Comparison of ENCODE assay signal across 19 cellular contexts in genomic region chr16:11270602-11271162, GRCh38. TPM values are rescaled to one million over a fixed set of nuclear protein-coding genes. Genes with fewer than 3 reads are reported as not detected.
DNase-seq lines count a peak whose midpoint lies in the region; ATAC-seq, FAIRE-seq and TF ChIP-seq lines count a peak whose summit lies in the region.
"Had no signal": no experiment of that assay in that cellular context is flagged by ENCODE, and none has a peak within 500 bp of the region (broad histone marks: within the 10 kb centered on the region; RNA-seq: fewer than 3 reads in every experiment).

No MANE protein-coding gene starts in this region.

- TF ChIP-seq CTCF in H1 (IDR thresholded peaks at IDR 0.05; ENCODE audit: control extremely low read depth in 1 of 3, insufficient read depth in 1 of 3, low read depth in 1 of 3, low read length in 3 of 3) (no peak), osteoblast (IDR thresholded peaks at IDR 0.05; ENCODE audit: extremely low read depth, low read depth, low read length) (no peak)

- no peak overlapping the region for H2AFZ ChIP-seq in H1 (ENCODE audit: low read length)
- H2AFZ ChIP-seq in osteoblast (ENCODE audit: low read length) = no peak overlapping the region

- no peaks in the 10 kb centered on the region; the same call in 1 of the 2 replicates for H3K23me2 ChIP-seq in H1 (ENCODE audit: low read depth, low read length)

- H4K5ac ChIP-seq in H1 (ENCODE audit: insufficient read length, low read depth, low read length) = no peak overlapping the region

- POLR2A ChIA-PET in H1 (lab: Charles Lee; ENCODE audit: partially characterized antibody) = interaction anchor here (0.6 to 0.7 kb wide), 2 partner anchors 50 to 54 kb away, joined by 3 read pairs; no protein-coding TSS in a partner anchor

- no peaks in the 10 kb centered on the region for H3K27me3 ChIP-seq in H1 (replicated peaks in 1 of 4; ENCODE audit: control insufficient read depth in 3 of 4, extremely low read depth in 1 of 4, insufficient read depth in 3 of 4, low read length in 3 of 4)
- peaks cover 4% of the 10 kb centered on the region for H3K27me3 ChIP-seq in osteoblast (ENCODE audit: insufficient read depth, low read length)

- H2BK12ac ChIP-seq in H1 (ENCODE audit: low read depth, low read length) = 0 out of 2 replicates have a peak overlapping the region, but pooled peaks have one; percentile 23

- no peaks in the 10 kb centered on the region for H3K4me1 Mint-ChIP-seq in T-helper 17 cell
- H3K4me1 Mint-ChIP-seq in activated CD4-positive, alpha-beta T cell treated with anti-CD3 and anti-CD28 coated beads, Interleukin-2, amount 10 ng/mL, durations not matched to agents 24 days and 14 days = no peaks in the 10 kb centered on the region
- H3K4me1 Mint-ChIP-seq: CD4-positive, alpha-beta memory T cell had no signal

- no peak overlapping the region for H3K9ac ChIP-seq in H1 (replicated peaks in 1 of 4; ENCODE audit: extremely low read depth in 1 of 4, low read depth in 3 of 4, low read length in 3 of 4)

- peak overlapping the region; percentile 45 for H3K27ac Mint-ChIP-seq in T-helper 17 cell
- no peak overlapping the region for H3K27ac Mint-ChIP-seq in activated CD4-positive, alpha-beta T cell treated with anti-CD3 and anti-CD28 coated beads, Interleukin-2, amount 10 ng/mL, durations not matched to agents 24 days and 14 days

- DNase-seq in T-helper 17 cell (no peak), H1 (ENCODE audit: low read depth in 1 of 2, low spot score in 2 of 2) (no peak), osteoblast (ENCODE audit: insufficient read length, low spot score, missing footprints) (peak; percentile 21), HTR-8/SVneo (ENCODE audit: insufficient read length, low spot score) (no peak)
- no peak for DNase-seq in activated CD4-positive, alpha-beta T cell treated with anti-CD3 and anti-CD28 coated beads, Interleukin-2, amount 10 ng/mL, durations not matched to agents 24 days and 14 days
- DNase-seq: C1 segment of cervical spinal cord; CD4-positive, alpha-beta memory T cell; COR-L47; DMS153; DND-41; GOT3; H7; HCEC 1CT had no signal

- H3K23ac ChIP-seq in H1 (ENCODE audit: insufficient read length) = no peak overlapping the region

- CTCF ChIA-PET in H1 (lab: Charles Lee; ENCODE audit: partially characterized antibody) = interaction anchor here (0.6 to 8.1 kb wide), 8 partner anchors 13 to 835 kb away, joined by 3 to 79 read pairs (median 3); partner anchors contain the start of gene SOCS1

- no peak overlapping the region for H2BK120ac ChIP-seq in H1 (replicated peaks; ENCODE audit: low read depth, low read length)

- H4K20me1 ChIP-seq in H1 (replicated peaks in 1 of 2; ENCODE audit: control insufficient read depth in 1 of 2, insufficient read depth in 2 of 2, low read length in 2 of 2) (no peaks in the 10 kb centered on the region), osteoblast (ENCODE audit: insufficient read depth, low read length) (no peaks in the 10 kb centered on the region)

- H2BK15ac ChIP-seq in H1 (ENCODE audit: low read length) = no peak overlapping the region

- H3K9me3 Mint-ChIP-seq in activated CD4-positive, alpha-beta T cell treated with anti-CD3 and anti-CD28 coated beads, Interleukin-2, amount 10 ng/mL, durations not matched to agents 24 days and 14 days = peaks cover 5% of the 10 kb centered on the region
- H3K9me3 Mint-ChIP-seq: CD4-positive, alpha-beta memory T cell had no signal

- H3K4me3 ChIP-seq in H1 (ENCODE audit: extremely low read depth in 1 of 4, insufficient read depth in 2 of 4, low read depth in 3 of 4, low read length in 4 of 4) = no peak overlapping the region
- H3K4me3 ChIP-seq in osteoblast (ENCODE audit: insufficient read depth, low read length) = no peak overlapping the region

- H3K14ac ChIP-seq in H1 (ENCODE audit: insufficient read length) = no peak overlapping the region

- no peak for TF ChIP-seq EP300 in H1 (IDR thresholded peaks at IDR 0.05; ENCODE audit: borderline replicate concordance in 1 of 2, low read depth in 2 of 2, low read length in 2 of 2)

- no peak overlapping the region for H3K56ac ChIP-seq in H1 (replicated peaks; ENCODE audit: insufficient read length, low read depth, low read length)

- H3K27ac ChIP-seq in H1 (ENCODE audit: low read depth, low read length) (no peak overlapping the region), osteoblast (ENCODE audit: low read depth, low read length) (no peak overlapping the region)

- no peaks in the 10 kb centered on the region for H3K36me3 ChIP-seq in H1 (ENCODE audit: control insufficient read depth in 2 of 4, insufficient read depth in 4 of 4, low read length in 3 of 4)
- no peaks in the 10 kb centered on the region for H3K36me3 ChIP-seq in osteoblast (ENCODE audit: insufficient read depth, low read length)

- H3K27me3 Mint-ChIP-seq in T-helper 17 cell = no peaks in the 10 kb centered on the region
- H3K27me3 Mint-ChIP-seq in activated CD4-positive, alpha-beta T cell treated with anti-CD3 and anti-CD28 coated beads, Interleukin-2, amount 10 ng/mL, durations not matched to agents 24 days and 14 days = peaks cover 6% of the 10 kb centered on the region
- H3K27me3 Mint-ChIP-seq: CD4-positive, alpha-beta memory T cell had no signal

- H2BK5ac ChIP-seq in H1 (ENCODE audit: low read depth, low read length) = no peak overlapping the region

- H3K4me1 ChIP-seq in H1 (replicated peaks in 1 of 4; ENCODE audit: control insufficient read depth in 3 of 4, insufficient read depth in 4 of 4, low read length in 3 of 4) (peaks cover 0 to 3% (median 0%) of the 10 kb centered on the region in 4 experiments; a peak in 2 of 7 replicates), osteoblast (ENCODE audit: insufficient read depth, low read length) (no peaks in the 10 kb centered on the region)

- TF ChIP-seq RAD21 in H1 (IDR thresholded peaks at IDR 0.05 in 1 of 2, conservative IDR thresholded peaks at IDR 0.05 in 1 of 2; ENCODE audit: low read depth in 2 of 2, low read length in 2 of 2) = no peak

- H3K4me3 Mint-ChIP-seq in T-helper 17 cell = no peak overlapping the region
- H3K4me3 Mint-ChIP-seq in activated CD4-positive, alpha-beta T cell treated with anti-CD3 and anti-CD28 coated beads, Interleukin-2, amount 10 ng/mL, durations not matched to agents 24 days and 14 days = no peak overlapping the region
- H3K4me3 Mint-ChIP-seq: CD4-positive, alpha-beta memory T cell had no signal

- H3K79me2 ChIP-seq in H1 (ENCODE audit: control insufficient read depth in 1 of 2, insufficient read depth in 2 of 2, low read length in 2 of 2) (no peaks in the 10 kb centered on the region), osteoblast (ENCODE audit: insufficient read depth, low read length) (no peaks in the 10 kb centered on the region)

- no peak overlapping the region for H3K4ac ChIP-seq in H1 (replicated peaks; ENCODE audit: insufficient read length, low read depth, low read length)

- H4K8ac ChIP-seq in H1 (ENCODE audit: extremely low read depth, insufficient read depth, low read length) = no peak overlapping the region

- FAIRE-seq in H1 (lab: Jason Lieb, UNC) (no peak), HTR-8/SVneo (lab: Jason Lieb, UNC) (no peak)
- FAIRE-seq: G401.6, GM12892 had no signal

- H3K18ac ChIP-seq in H1 (ENCODE audit: extremely low read depth, low read length) = no peak overlapping the region

- TF ChIP-seq POLR2A in H1 (IDR thresholded peaks at IDR 0.05; ENCODE audit: control extremely low read depth in 1 of 2, low read depth in 2 of 2, low read length in 2 of 2) = no peak

- ATAC-seq in T-helper 17 cell (no peak), GM21447 (IDR thresholded peaks at IDR 0.05; ENCODE audit: unreplicated experiment) (no peak)

- WGBS in H1 (ENCODE audit: extremely low coverage in 1 of 2, insufficient coverage in 1 of 2, insufficient read length in 1 of 2, insufficient replicate concordance in 2 of 2, low coverage in 1 of 2, low lambda C conversion rate in 2 of 2, missing lambda C conversion rate in 1 of 2), 2 experiments = 87% methylated on average over 2 of the region's 2 CpGs; no CpG with 5 or more reads in 1 of the 2 experiments

- no peak overlapping the region for H2AK5ac ChIP-seq in H1 (ENCODE audit: low read depth, low read length)

- H3K79me1 ChIP-seq in H1 (ENCODE audit: low read depth, low read length) = no peaks in the 10 kb centered on the region

- H3K9me3 ChIP-seq in T-helper 17 cell (ENCODE audit: control insufficient read depth, low read length, poor library complexity, severe bottlenecking) = no peaks in the 10 kb centered on the region
- H3K9me3 ChIP-seq in H1 (ENCODE audit: insufficient read depth in 2 of 2, low read depth in 1 of 2, low read length in 1 of 2) = no peaks in the 10 kb centered on the region
- no peaks in the 10 kb centered on the region for H3K9me3 ChIP-seq in osteoblast (ENCODE audit: low read depth, low read length)

- peaks cover 4% of the 10 kb centered on the region for H3K36me3 Mint-ChIP-seq in T-helper 17 cell (ENCODE audit: low read depth)
- no peaks in the 10 kb centered on the region for H3K36me3 Mint-ChIP-seq in activated CD4-positive, alpha-beta T cell treated with anti-CD3 and anti-CD28 coated beads, Interleukin-2, amount 10 ng/mL, durations not matched to agents 24 days and 14 days (ENCODE audit: low read depth)
- H3K36me3 Mint-ChIP-seq: CD4-positive, alpha-beta memory T cell had no signal

- H2BK20ac ChIP-seq in H1 (ENCODE audit: low read length) = no peak overlapping the region

- H3K4me2 ChIP-seq in H1 (ENCODE audit: insufficient read depth in 1 of 2, low read depth in 2 of 2, low read length in 2 of 2) (no peak overlapping the region), osteoblast (ENCODE audit: insufficient read depth, low read length) (no peak overlapping the region)

- H4K91ac ChIP-seq in H1 (replicated peaks; ENCODE audit: insufficient read length, low read length) = no peak overlapping the region

- intact Hi-C loops in activated CD4-positive, alpha-beta T cell treated with anti-CD3 and anti-CD28 coated beads, Interleukin-2, amount 10 ng/mL, durations not matched to agents 24 days and 14 days (cut with micrococcal nuclease) = no loop called here

RNA-seq across cellular contexts. Expression of gene TNP2, which starts 1.6 kb away (rescaled TPM):
- total RNA-seq in T-helper 17 cell (not detected), osteoblast (not detected in 2 replicates)
- not detected in 2 replicates for total RNA-seq in H1 (2021; fragmentation: NEBNext Ultra II Directional; extraction: Animal tissue kit (Norgen Biotek cat#: 25700))
- polyA plus RNA-seq in H1 (2011; rRNA removed) = not detected in 2 replicates
- not detected for polyA plus RNA-seq in H1 (2011; cell fraction: cytosol; rRNA removed)
- not detected for polyA plus RNA-seq in H1 (2011; cell fraction: nucleus; rRNA removed)
- not detected in 4 replicates for polyA plus RNA-seq in H1 (2012, experiment 1 of 2)
- not detected for polyA plus RNA-seq in H1 (2012, experiment 2 of 2)
- polyA plus RNA-seq in H1 (2013, experiment 1 of 2) = not detected
- polyA plus RNA-seq in H1 (2013, experiment 2 of 2) = not detected
- polyA minus RNA-seq in H1 (2011; rRNA and poly(A)+ RNA removed) = not detected in 2 replicates
- not detected for polyA minus RNA-seq in H1 (2011; cell fraction: cytosol; rRNA and poly(A)+ RNA removed)
- not detected for polyA minus RNA-seq in H1 (2011; cell fraction: nucleus; rRNA and poly(A)+ RNA removed)
- total RNA-seq in activated CD4-positive, alpha-beta T cell treated with anti-CD3 and anti-CD28 coated beads, Interleukin-2, amount 10 ng/mL, durations not matched to agents 24 days and 14 days = not detected in 2 replicates
- total RNA-seq: A172; A673; CD4-positive, alpha-beta memory T cell; H7 had no signal
- polyA plus RNA-seq: BJ; CD4-positive, alpha-beta memory T cell had no signal

RNA-seq across cellular contexts. Expression of gene PRM3, which starts 2.7 kb away (rescaled TPM):
- total RNA-seq in T-helper 17 cell = not detected
- not detected in 2 replicates for total RNA-seq in H1 (2021; fragmentation: NEBNext Ultra II Directional; extraction: Animal tissue kit (Norgen Biotek cat#: 25700))
- polyA plus RNA-seq in H1 (2011; rRNA removed) = not detected in 2 replicates
- polyA plus RNA-seq in H1 (2011; cell fraction: cytosol; rRNA removed) = not detected
- not detected for polyA plus RNA-seq in H1 (2011; cell fraction: nucleus; rRNA removed)
- polyA plus RNA-seq in H1 (2012, experiment 1 of 2) = not detected in 4 replicates
- not detected for polyA plus RNA-seq in H1 (2012, experiment 2 of 2)
- not detected for polyA plus RNA-seq in H1 (2013, experiment 1 of 2)
- polyA plus RNA-seq in H1 (2013, experiment 2 of 2) = not detected
- polyA minus RNA-seq in H1 (2011; rRNA and poly(A)+ RNA removed) = not detected in 2 replicates
- polyA minus RNA-seq in H1 (2011; cell fraction: cytosol; rRNA and poly(A)+ RNA removed) = not detected
- polyA minus RNA-seq in H1 (2011; cell fraction: nucleus; rRNA and poly(A)+ RNA removed) = not detected
- total RNA-seq in osteoblast = not detected in 2 replicates
- not detected in 2 replicates for total RNA-seq in activated CD4-positive, alpha-beta T cell treated with anti-CD3 and anti-CD28 coated beads, Interleukin-2, amount 10 ng/mL, durations not matched to agents 24 days and 14 days
- total RNA-seq: A172; A673; CD4-positive, alpha-beta memory T cell; H7 had no signal
- polyA plus RNA-seq: BJ; CD4-positive, alpha-beta memory T cell had no signal

RNA-seq across cellular contexts. Expression of gene PRM2, which starts 5.6 kb away (rescaled TPM):
- total RNA-seq in T-helper 17 cell (not detected), osteoblast (not detected in 2 replicates)
- not detected in 2 replicates for total RNA-seq in H1 (2021; fragmentation: NEBNext Ultra II Directional; extraction: Animal tissue kit (Norgen Biotek cat#: 25700))
- polyA plus RNA-seq in H1 (2011; rRNA removed) = not detected in 2 replicates
- polyA plus RNA-seq in H1 (2011; cell fraction: cytosol; rRNA removed) = not detected
- not detected for polyA plus RNA-seq in H1 (2011; cell fraction: nucleus; rRNA removed)
- not detected in 4 replicates for polyA plus RNA-seq in H1 (2012, experiment 1 of 2)
- not detected for polyA plus RNA-seq in H1 (2012, experiment 2 of 2)
- polyA plus RNA-seq in H1 (2013, experiment 1 of 2) = not detected
- polyA plus RNA-seq in H1 (2013, experiment 2 of 2) = not detected
- not detected in 2 replicates for polyA minus RNA-seq in H1 (2011; rRNA and poly(A)+ RNA removed)
- not detected for polyA minus RNA-seq in H1 (2011; cell fraction: cytosol; rRNA and poly(A)+ RNA removed)
- polyA minus RNA-seq in H1 (2011; cell fraction: nucleus; rRNA and poly(A)+ RNA removed) = not detected
- not detected in 2 replicates for total RNA-seq in activated CD4-positive, alpha-beta T cell treated with anti-CD3 and anti-CD28 coated beads, Interleukin-2, amount 10 ng/mL, durations not matched to agents 24 days and 14 days
- total RNA-seq: A172; A673; CD4-positive, alpha-beta memory T cell; H7 had no signal
- polyA plus RNA-seq: BJ; CD4-positive, alpha-beta memory T cell had no signal

RNA-seq across cellular contexts. Expression of gene PRM1, which starts 10.4 kb away (rescaled TPM):
- total RNA-seq in T-helper 17 cell = not detected
- total RNA-seq in H1 (2021; fragmentation: NEBNext Ultra II Directional; extraction: Animal tissue kit (Norgen Biotek cat#: 25700)) = 0.82 and 0.92 TPM in 2 replicates
- 0.54 TPM in 1 of 2 replicates, not detected in the other for polyA plus RNA-seq in H1 (2011; rRNA removed)
- polyA plus RNA-seq in H1 (2011; cell fraction: cytosol; rRNA removed) = 0.65 TPM
- 0.47 TPM for polyA plus RNA-seq in H1 (2011; cell fraction: nucleus; rRNA removed)
- 0.60 to 1.1 TPM in 2 of 4 replicates, not detected in the others for polyA plus RNA-seq in H1 (2012, experiment 1 of 2)
- polyA plus RNA-seq in H1 (2012, experiment 2 of 2) = not detected
- polyA plus RNA-seq in H1 (2013, experiment 1 of 2) = 1.3 TPM
- 0.68 TPM for polyA plus RNA-seq in H1 (2013, experiment 2 of 2)
- polyA minus RNA-seq in H1 (2011; rRNA and poly(A)+ RNA removed) = not detected in 2 replicates
- polyA minus RNA-seq in H1 (2011; cell fraction: cytosol; rRNA and poly(A)+ RNA removed) = not detected
- polyA minus RNA-seq in H1 (2011; cell fraction: nucleus; rRNA and poly(A)+ RNA removed) = not detected
- not detected in 2 replicates for total RNA-seq in osteoblast
- total RNA-seq in activated CD4-positive, alpha-beta T cell treated with anti-CD3 and anti-CD28 coated beads, Interleukin-2, amount 10 ng/mL, durations not matched to agents 24 days and 14 days = not detected in 2 replicates
- total RNA-seq: A172; A673; CD4-positive, alpha-beta memory T cell; H7 had no signal
- polyA plus RNA-seq: BJ; CD4-positive, alpha-beta memory T cell had no signal

RNA-seq across cellular contexts. Expression of gene SOCS1, which starts 14.7 kb away (rescaled TPM):
- total RNA-seq in T-helper 17 cell (10 to 100 TPM; 42.1 to 49.5 TPM), osteoblast (1.1 and 1.8 TPM in 2 replicates)
- 48.9 and 49.8 TPM in 2 replicates for total RNA-seq in H1 (2021; fragmentation: NEBNext Ultra II Directional; extraction: Animal tissue kit (Norgen Biotek cat#: 25700))
- polyA plus RNA-seq in H1 (2011; rRNA removed) = 21.0 and 46.5 TPM in 2 replicates
- polyA plus RNA-seq in H1 (2011; cell fraction: cytosol; rRNA removed) = 17.0 TPM
- polyA plus RNA-seq in H1 (2011; cell fraction: nucleus; rRNA removed) = 36.0 TPM
- polyA plus RNA-seq in H1 (2012, experiment 1 of 2) = 9.9 to 28.9 TPM (median 25.5 TPM) in 4 replicates
- 20.5 TPM for polyA plus RNA-seq in H1 (2012, experiment 2 of 2)
- polyA plus RNA-seq in H1 (2013, experiment 1 of 2) = 83.3 TPM
- 90.5 TPM for polyA plus RNA-seq in H1 (2013, experiment 2 of 2)
- polyA minus RNA-seq in H1 (2011; rRNA and poly(A)+ RNA removed) = 1.7 and 4.1 TPM in 2 replicates
- polyA minus RNA-seq in H1 (2011; cell fraction: cytosol; rRNA and poly(A)+ RNA removed) = 22.5 TPM
- 60.0 TPM for polyA minus RNA-seq in H1 (2011; cell fraction: nucleus; rRNA and poly(A)+ RNA removed)
- 152 and 153 TPM in 2 replicates for total RNA-seq in activated CD4-positive, alpha-beta T cell treated with anti-CD3 and anti-CD28 coated beads, Interleukin-2, amount 10 ng/mL, durations not matched to agents 24 days and 14 days
- total RNA-seq: A172 had no signal
